Comparison of ENCODE assay signal across 15 cellular contexts in the genomic region with DNA sequence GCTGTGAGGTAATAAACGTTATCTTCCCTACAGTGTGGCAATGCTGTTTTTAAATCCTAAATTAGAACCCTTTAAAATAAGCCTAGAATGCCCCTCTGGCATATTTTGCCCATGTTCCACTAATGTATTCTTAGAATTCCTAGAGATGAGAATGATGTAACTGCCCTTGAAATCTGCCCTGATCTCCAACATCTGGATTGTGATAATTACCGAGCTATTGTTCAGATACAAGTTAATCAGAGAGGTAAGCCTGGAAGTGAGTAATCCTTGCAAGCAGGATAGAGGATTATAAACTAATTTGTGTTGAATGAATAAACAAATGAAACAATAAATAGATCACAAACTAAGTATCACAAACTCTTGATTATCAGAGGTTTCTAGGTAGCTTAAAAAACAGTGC.
DNase-seq lines count a peak whose midpoint lies in the region; ATAC-seq and TF ChIP-seq lines count a peak whose summit lies in the region.
"Had no signal": no experiment of that assay in that cellular context is flagged by ENCODE, and none has a peak within 500 bp of the region (broad histone marks: within the 10 kb centered on the region; RNA-seq: fewer than 3 reads in every experiment).

No MANE protein-coding gene starts in this region.

- no peak overlapping the region for H3K4me3 ChIP-seq in GM23338
- no peak overlapping the region for H3K4me3 ChIP-seq in SJSA1
- no peak overlapping the region for H3K4me3 ChIP-seq in mesodermal cell (ENCODE audit: extremely low read depth, insufficient read depth, low read length, poor library complexity, severe bottlenecking)
- H3K4me3 ChIP-seq: HAP-1 had no signal

- H3K9me2 ChIP-seq in GM23338 (ENCODE audit: insufficient read depth), result no peaks in the 10 kb centered on the region

- no peaks in the 10 kb centered on the region for H3K27me3 ChIP-seq in GM23338 (ENCODE audit: insufficient read depth)
- H3K27me3 ChIP-seq in SJSA1 (replicated peaks), result no peaks in the 10 kb centered on the region

- no peaks in the 10 kb centered on the region for H3F3A ChIP-seq in GM23338 (replicated peaks; ENCODE audit: low read depth)

- peak overlapping the region; percentile 25 for H3K27ac Mint-ChIP-seq in GM23338
- H3K27ac Mint-ChIP-seq: CD8-positive, alpha-beta memory T cell had no signal

- ATAC-seq in GM23338, result no peak
- no peak for ATAC-seq in omental fat pad (ENCODE audit: low FRiP score)
- no peak for ATAC-seq in HG03439 (IDR thresholded peaks at IDR 0.05; ENCODE audit: unreplicated experiment)

- no peaks in the 10 kb centered on the region for H3K36me3 Mint-ChIP-seq in GM23338 (ENCODE audit: low read depth)

- H3K79me2 ChIP-seq in GM23338 (replicated peaks; ENCODE audit: insufficient read depth), result no peaks in the 10 kb centered on the region

- 80 to 100% methylated on average over 1 to 2 of the region's 2 CpGs for WGBS in mesodermal cell (ENCODE audit: insufficient coverage in 2 of 2), 2 experiments

- H3K4me3 Mint-ChIP-seq in GM23338, result no peak overlapping the region
- H3K4me3 Mint-ChIP-seq: CD8-positive, alpha-beta memory T cell had no signal

- no peaks in the 10 kb centered on the region for H3K27me3 Mint-ChIP-seq in GM23338 (ENCODE audit: insufficient read depth, low read depth, poor library complexity)
- H3K27me3 Mint-ChIP-seq: CD8-positive, alpha-beta memory T cell had no signal

- H3K27ac ChIP-seq in GM23338 (ENCODE audit: low read depth) (no peak overlapping the region), SJSA1 (0 out of 2 replicates have a peak overlapping the region, but pooled peaks have one; percentile 19), mesodermal cell (ENCODE audit: low read depth, low read length, severe bottlenecking) (peak overlapping the region; percentile 16)

- H3K4me1 ChIP-seq in GM23338 (ENCODE audit: insufficient read depth) (0 out of 2 replicates have a peak, but pooled peaks cover 5% of the 10 kb centered on the region), SJSA1 (replicated peaks) (peaks cover 15% of the 10 kb centered on the region), mesodermal cell (ENCODE audit: control insufficient read depth, insufficient read depth, low read length, poor library complexity, severe bottlenecking) (no peaks in the 10 kb centered on the region)

- no peaks in the 10 kb centered on the region for H3K36me3 ChIP-seq in GM23338 (ENCODE audit: insufficient read depth)
- 0 out of 2 replicates have a peak, but pooled peaks cover 5% of the 10 kb centered on the region for H3K36me3 ChIP-seq in SJSA1
- H3K36me3 ChIP-seq in mesodermal cell (ENCODE audit: control insufficient read depth, insufficient read depth, low read length), result peaks cover 4% of the 10 kb centered on the region
- H3K36me3 ChIP-seq: HAP-1 had no signal

- no peaks in the 10 kb centered on the region for H4K20me1 ChIP-seq in GM23338 (replicated peaks; ENCODE audit: insufficient read depth)

- H2AFZ ChIP-seq in GM23338, result no peak overlapping the region

- DNase-seq in GM23338 (ENCODE audit: low spot score) (no peak), SJSA1 (ENCODE audit: low read depth in 1 of 2, low spot score in 2 of 2) (peak in 1 of 2 experiments; percentile 18), dermis blood vessel endothelial cell (peak; percentile 52), HuH-7.5 (ENCODE audit: low spot score) (no peak), omental fat pad (ENCODE audit: low spot score) (no peak)
- DNase-seq in central memory CD4-positive, alpha-beta T cell, result no peak
- DNase-seq: CD8-positive, alpha-beta memory T cell; KG1; NCI-H1048; NCI-H1694 treated with DMSO at 0.1 percent for 48 hours; NCI-H446; NCI-H748 treated with DMSO at 0.1 percent for 48 hours had no signal

- no peaks in the 10 kb centered on the region for H3K9me3 Mint-ChIP-seq in GM23338
- H3K9me3 Mint-ChIP-seq: CD8-positive, alpha-beta memory T cell had no signal

- no peaks in the 10 kb centered on the region for H3K9me3 ChIP-seq in SJSA1 (replicated peaks)
- no peaks in the 10 kb centered on the region for H3K9me3 ChIP-seq in mesodermal cell (ENCODE audit: control insufficient read depth, low read length)
- H3K9me3 ChIP-seq: HAP-1 had no signal

- TF ChIP-seq CTCF in GM23338 (conservative IDR thresholded peaks at IDR 0.05; ENCODE audit: low read depth in 2 of 2), result no peak
- no peak for TF ChIP-seq CTCF in omental fat pad (IDR thresholded peaks at IDR 0.05)

- H3K4me2 ChIP-seq in GM23338, result no peak overlapping the region

- H3K4me1 Mint-ChIP-seq in GM23338, result peaks cover 19% of the 10 kb centered on the region

TF ChIP-seq in GM23338, 12 proteins besides CTCF, POLR2A, EP300 and RAD21 (continues in another document):
- TF ChIP-seq EZH2phosphoT487 (IDR thresholded peaks at IDR 0.05; ENCODE audit: unreplicated experiment) (no peak), JUNB (IDR thresholded peaks at IDR 0.05; ENCODE audit: unreplicated experiment) (no peak), ZNF331 (CRISPR knock-in tag; IDR thresholded peaks at IDR 0.05; ENCODE audit: low read depth) (no peak)
- TF ChIP-seq, protein P1, sequence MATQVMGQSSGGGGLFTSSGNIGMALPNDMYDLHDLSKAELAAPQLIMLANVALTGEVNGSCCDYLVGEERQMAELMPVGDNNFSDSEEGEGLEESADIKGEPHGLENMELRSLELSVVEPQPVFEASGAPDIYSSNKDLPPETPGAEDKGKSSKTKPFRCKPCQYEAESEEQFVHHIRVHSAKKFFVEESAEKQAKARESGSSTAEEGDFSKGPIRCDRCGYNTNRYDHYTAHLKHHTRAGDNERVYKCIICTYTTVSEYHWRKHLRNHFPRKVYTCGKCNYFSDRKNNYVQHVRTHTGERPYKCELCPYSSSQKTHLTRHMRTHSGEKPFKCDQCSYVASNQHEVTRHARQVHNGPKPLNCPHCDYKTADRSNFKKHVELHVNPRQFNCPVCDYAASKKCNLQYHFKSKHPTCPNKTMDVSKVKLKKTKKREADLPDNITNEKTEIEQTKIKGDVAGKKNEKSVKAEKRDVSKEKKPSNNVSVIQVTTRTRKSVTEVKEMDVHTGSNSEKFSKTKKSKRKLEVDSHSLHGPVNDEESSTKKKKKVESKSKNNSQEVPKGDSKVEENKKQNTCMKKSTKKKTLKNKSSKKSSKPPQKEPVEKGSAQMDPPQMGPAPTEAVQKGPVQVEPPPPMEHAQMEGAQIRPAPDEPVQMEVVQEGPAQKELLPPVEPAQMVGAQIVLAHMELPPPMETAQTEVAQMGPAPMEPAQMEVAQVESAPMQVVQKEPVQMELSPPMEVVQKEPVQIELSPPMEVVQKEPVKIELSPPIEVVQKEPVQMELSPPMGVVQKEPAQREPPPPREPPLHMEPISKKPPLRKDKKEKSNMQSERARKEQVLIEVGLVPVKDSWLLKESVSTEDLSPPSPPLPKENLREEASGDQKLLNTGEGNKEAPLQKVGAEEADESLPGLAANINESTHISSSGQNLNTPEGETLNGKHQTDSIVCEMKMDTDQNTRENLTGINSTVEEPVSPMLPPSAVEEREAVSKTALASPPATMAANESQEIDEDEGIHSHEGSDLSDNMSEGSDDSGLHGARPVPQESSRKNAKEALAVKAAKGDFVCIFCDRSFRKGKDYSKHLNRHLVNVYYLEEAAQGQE (IDR thresholded peaks at IDR 0.05; ENCODE audit: unreplicated experiment), result no peak
